In the genomic region with DNA sequence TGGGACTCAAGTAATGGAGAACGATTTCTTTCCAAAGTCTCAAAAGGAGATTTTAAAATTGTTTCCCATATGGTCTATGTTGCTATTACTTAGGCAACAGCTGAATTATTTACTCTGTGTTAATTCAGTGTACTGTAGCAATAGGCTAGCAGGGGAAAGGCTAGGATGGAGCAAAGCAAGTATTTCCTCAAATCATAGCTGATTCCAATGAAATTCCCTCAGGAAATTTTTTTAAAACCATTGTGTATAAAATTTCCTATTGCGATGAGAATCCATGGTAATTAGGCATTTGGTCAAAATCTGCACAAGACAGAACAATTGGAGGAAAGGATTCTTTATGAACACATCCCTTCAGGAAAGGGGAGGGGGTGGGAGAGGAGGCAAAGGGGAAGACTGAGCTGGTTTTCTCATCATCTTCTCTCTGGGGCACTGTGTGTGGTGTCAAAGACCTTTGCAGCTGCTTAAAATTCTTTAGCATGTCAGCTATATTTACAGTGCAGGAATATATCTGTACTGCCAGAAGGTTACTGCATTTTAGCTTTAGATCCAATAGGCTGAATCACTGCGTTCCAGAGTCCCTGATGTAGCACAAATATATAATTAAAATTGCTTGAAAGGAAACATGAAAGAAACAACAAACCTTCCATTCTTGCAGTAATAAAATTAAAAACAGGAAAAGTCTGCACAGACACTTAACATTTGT, we compare ENCODE assay signal across 8 cellular contexts.
DNase-seq lines count a peak whose midpoint lies in the region; ATAC-seq, FAIRE-seq and TF ChIP-seq lines count a peak whose summit lies in the region.

No MANE protein-coding gene starts in this region.

- peak overlapping the region; percentile 59 for H3K4me3 ChIP-seq in BLaER1
- peak overlapping the region; percentile 51 to 65 for H3K4me3 ChIP-seq in Panc1 (ENCODE audit: low read depth in 2 of 2, low read length in 2 of 2)
- H3K4me3 ChIP-seq in epithelial cell of proximal tubule (ENCODE audit: low read depth, low read length): peak overlapping the region; percentile 63
- peak overlapping the region; percentile 40 for H3K4me3 ChIP-seq in neural progenitor cell
- peak overlapping the region in 1 of 2 donors; percentile 49 for H3K4me3 ChIP-seq in small intestine (ENCODE audit: low read depth in 1 of 2, low read length in 2 of 2)

- ATAC-seq in Panc1 (peak; percentile 20; the same call in 1 of the 2 replicates), HG02642 (IDR thresholded peaks at IDR 0.05; ENCODE audit: poor library complexity, unreplicated experiment) (no peak)
- ATAC-seq in CD4-positive, alpha-beta T cell (ENCODE audit: poor library complexity): no peak

- CTCF ChIA-PET in Panc1 (lab: Charles Lee): no interaction called here
- CTCF ChIA-PET in CD4-positive, alpha-beta T cell (lab: Charles Lee): no interaction called here

- DNase-seq in Panc1 (ENCODE audit: low read depth, low spot score) (no peak), epithelial cell of proximal tubule (ENCODE audit: low read depth) (no peak), neural progenitor cell (ENCODE audit: low spot score) (peak; percentile 18), small intestine (no peak), posterior cingulate gyrus (no peak)
- no peak for DNase-seq in CD4-positive, alpha-beta T cell

- H3K36me3 Mint-ChIP-seq in neural progenitor cell: peaks cover 26% of the 10 kb centered on the region
- peaks cover 5% of the 10 kb centered on the region for H3K36me3 Mint-ChIP-seq in CD4-positive, alpha-beta T cell (ENCODE audit: low read depth)

- POLR2A ChIA-PET in Panc1 (lab: Charles Lee): interaction anchor here (0.6 to 1.0 kb wide), 4 partner anchors 10 to 176 kb away, joined by 3 to 13 read pairs (median 6); no protein-coding TSS in a partner anchor
- POLR2A ChIA-PET in CD4-positive, alpha-beta T cell (lab: Charles Lee): no interaction called here

- 32 to 47% (median 45%) methylated on average over 3 of the region's 3 CpGs for WGBS in small intestine, 3 donors

- H3K4me1 ChIP-seq in BLaER1 (peaks cover 100% of the 10 kb centered on the region), Panc1 (ENCODE audit: control insufficient read depth, insufficient read depth, low read length) (peaks cover 74% of the 10 kb centered on the region), neural progenitor cell (peaks cover 61% of the 10 kb centered on the region), small intestine (ENCODE audit: control insufficient read depth in 2 of 2, insufficient read depth in 1 of 2, low read depth in 1 of 2, low read length in 1 of 2) (peaks cover 9 to 20% of the 10 kb centered on the region in 2 donors)

- no peak overlapping the region for H3K27ac ChIP-seq in BLaER1
- peak overlapping the region; percentile 100 for H3K27ac ChIP-seq in Panc1 (ENCODE audit: low read length)
- H3K27ac ChIP-seq in neural progenitor cell: no peak overlapping the region
- peak overlapping the region in 1 of 2 donors; percentile 87 for H3K27ac ChIP-seq in small intestine (ENCODE audit: low read depth in 1 of 2, low read length in 1 of 2)
- no peak overlapping the region for H3K27ac ChIP-seq in CD4-positive, alpha-beta T cell (ENCODE audit: low read depth, low read length)

- peaks cover 50% of the 10 kb centered on the region for H3K4me1 Mint-ChIP-seq in neural progenitor cell
- H3K4me1 Mint-ChIP-seq in CD4-positive, alpha-beta T cell (ENCODE audit: low read depth): peaks cover 39% of the 10 kb centered on the region

- H3K4me2 ChIP-seq in BLaER1: peak overlapping the region; percentile 93
- H3K4me2 ChIP-seq in neural progenitor cell: peak overlapping the region; percentile 70

- BruUV-seq in Panc1 (replicated peaks; lab: Mats Ljungman, UMichigan): no TSS peak

- H4K20me1 ChIP-seq in BLaER1 (peaks cover 100% of the 10 kb centered on the region), neural progenitor cell (ENCODE audit: low read depth) (peaks cover 99% of the 10 kb centered on the region)

- H3K36me3 ChIP-seq in BLaER1: peaks cover 56% of the 10 kb centered on the region
- no peaks in the 10 kb centered on the region for H3K36me3 ChIP-seq in Panc1 (ENCODE audit: control insufficient read depth, insufficient read depth, low read length)
- no peaks in the 10 kb centered on the region for H3K36me3 ChIP-seq in neural progenitor cell
- no peaks in the 10 kb centered on the region for H3K36me3 ChIP-seq in small intestine (ENCODE audit: control insufficient read depth in 2 of 2, insufficient read depth in 2 of 2, low read length in 2 of 2)

- peaks cover 100% of the 10 kb centered on the region for H3K79me2 ChIP-seq in neural progenitor cell (ENCODE audit: low read depth)

- peaks cover 63% of the 10 kb centered on the region for H3F3A ChIP-seq in neural progenitor cell (ENCODE audit: low read depth)

- H3K9me3 Mint-ChIP-seq in neural progenitor cell: no peaks in the 10 kb centered on the region
- no peaks in the 10 kb centered on the region for H3K9me3 Mint-ChIP-seq in CD4-positive, alpha-beta T cell

- intact Hi-C loops in Panc1 (cut with micrococcal nuclease; ENCODE audit: unreplicated experiment) (loop anchor here (10.0 kb wide), 1 partner anchor 754 kb away; no protein-coding TSS in a partner anchor), posterior cingulate gyrus (cut with DNase I) (no loop called here)
- intact Hi-C loops in CD4-positive, alpha-beta T cell (cut with DNase I, micrococcal nuclease): no loop called here

- H3K27me3 ChIP-seq in BLaER1 (no peaks in the 10 kb centered on the region), Panc1 (ENCODE audit: control insufficient read depth, insufficient read depth, low read length) (no peaks in the 10 kb centered on the region), neural progenitor cell (no peaks in the 10 kb centered on the region), small intestine (ENCODE audit: control insufficient read depth in 2 of 2, insufficient read depth in 2 of 2, low read length in 2 of 2) (no peaks in the 10 kb centered on the region)
- peaks cover 57% of the 10 kb centered on the region for H3K27me3 ChIP-seq in CD4-positive, alpha-beta T cell (ENCODE audit: control insufficient read depth, insufficient read depth, low read length)

- H3K4me3 Mint-ChIP-seq in neural progenitor cell: peak overlapping the region; percentile 76
- H3K4me3 Mint-ChIP-seq in CD4-positive, alpha-beta T cell: no peak overlapping the region

- no peak overlapping the region for H2AFZ ChIP-seq in neural progenitor cell (replicated peaks)

- no peak overlapping the region for H3K27ac Mint-ChIP-seq in neural progenitor cell
- H3K27ac Mint-ChIP-seq in CD4-positive, alpha-beta T cell: no peak overlapping the region

- H3K9ac ChIP-seq in BLaER1 (no peak overlapping the region), neural progenitor cell (no peak overlapping the region)

- TF ChIP-seq CTCF in Panc1 (IDR thresholded peaks at IDR 0.05): no peak
- no peak for TF ChIP-seq CTCF in epithelial cell of proximal tubule (conservative IDR thresholded peaks at IDR 0.05; ENCODE audit: low read depth, low read length)
- TF ChIP-seq CTCF in neural progenitor cell (IDR thresholded peaks at IDR 0.05): no peak
- TF ChIP-seq CTCF in CD4-positive, alpha-beta T cell (IDR thresholded peaks at IDR 0.05): no peak

- no peak for FAIRE-seq in small intestine (lab: Jason Lieb, UNC)

- H3K27me3 Mint-ChIP-seq in neural progenitor cell (ENCODE audit: insufficient read depth, low read depth): peaks cover 4% of the 10 kb centered on the region
- H3K27me3 Mint-ChIP-seq in CD4-positive, alpha-beta T cell: peaks cover 13% of the 10 kb centered on the region

- in situ Hi-C loops in Panc1 (cut with HindIII; ENCODE audit: low pct_unique_long_range_greater_than_20kb, low sequenced_read_pairs): no loop called here

- H3K9me3 ChIP-seq in BLaER1 (no peaks in the 10 kb centered on the region), Panc1 (ENCODE audit: control insufficient read depth, insufficient read depth, low read depth, low read length) (no peaks in the 10 kb centered on the region), neural progenitor cell (ENCODE audit: low read depth) (no peaks in the 10 kb centered on the region), small intestine (ENCODE audit: control insufficient read depth, low read depth) (no peaks in the 10 kb centered on the region)
- H3K9me3 ChIP-seq in CD4-positive, alpha-beta T cell (ENCODE audit: control insufficient read depth, low read length): no peaks in the 10 kb centered on the region
